Comparison of ENCODE assay signal across 27 cellular contexts in genomic region chr20:57585466-57586213, GRCh38. TPM values are rescaled to one million over a fixed set of nuclear protein-coding genes. Genes with fewer than 3 reads are reported as not detected.
"Had no signal": no experiment of that assay in that cellular context is flagged by ENCODE, and none has a peak within 500 bp of the region (broad histone marks: within the 10 kb centered on the region; RNA-seq: fewer than 3 reads in every experiment).

No MANE protein-coding gene starts in this region.

- H3K4me1 Mint-ChIP-seq: activated B cell treated with CpG ODN at 0.5 μM for 24 hours; activated CD4-positive, alpha-beta T cell treated with anti-CD3 and anti-CD28 coated beads, Interleukin-2, amount 10 ng/mL, durations not matched to agents 24 days and 14 days; activated naive CD8-positive, alpha-beta T cell treated with anti-CD3 and anti-CD28 coated beads, Interleukin-2, amount 50 U/mL, for 24 hours; T-cell had no signal

- DNase-seq: activated B cell treated with CpG ODN at 0.5 μM for 24 hours; activated CD4-positive, alpha-beta memory T cell treated with anti-CD3 and anti-CD28 coated beads for 36 hours; activated CD4-positive, alpha-beta T cell treated with anti-CD3 and anti-CD28 coated beads for 1 hour; activated CD4-positive, alpha-beta T cell treated with anti-CD3 and anti-CD28 coated beads, Interleukin-2, amount 10 ng/mL, durations not matched to agents 24 days and 14 days; activated CD8-positive, alpha-beta memory T cell treated with anti-CD3 and anti-CD28 coated beads for 24 hours; activated effector memory CD4-positive, alpha-beta T cell treated with anti-CD3 and anti-CD28 coated beads, Interleukin-2, amount 50 U/mL, for 16 hours; activated naive CD4-positive, alpha-beta T cell treated with Interleukin-2 at 50 U/mL for 16 hours; activated naive CD8-positive, alpha-beta T cell treated with anti-CD3 and anti-CD28 coated beads, Interleukin-2, amount 50 U/mL, for 24 hours; activated T-cell treated with anti-CD3 and anti-CD28 coated beads, Interleukin-2, amount 50 U/mL, for 4 hours; Kasumi-1; KBM-7; NCI-H1092 treated with DMSO at 0.1 percent for 48 hours; NCI-H1417 treated with DMSO at 0.1 percent for 48 hours; NCI-H1694 treated with DMSO at 0.1 percent for 48 hours; NCI-H2029 treated with DMSO at 0.1 percent for 48 hours; NCI-H345; NCI-H510A; NCI-H82; T-cell; T-helper 2 cell; T1000 had no signal

- H3K9me3 Mint-ChIP-seq: activated CD4-positive, alpha-beta T cell treated with anti-CD3 and anti-CD28 coated beads, Interleukin-2, amount 10 ng/mL, durations not matched to agents 24 days and 14 days; activated naive CD4-positive, alpha-beta T cell treated with anti-CD3 and anti-CD28 coated beads, Interleukin-2, amount 50 U/mL, for 72 hours; activated naive CD8-positive, alpha-beta T cell treated with anti-CD3 and anti-CD28 coated beads, Interleukin-2, amount 50 U/mL, for 24 hours; activated T-cell treated with anti-CD3 and anti-CD28 coated beads, Interleukin-2, amount 50 U/mL, for 4 hours had no signal

- H3K36me3 Mint-ChIP-seq: activated CD4-positive, alpha-beta memory T cell treated with anti-CD3 and anti-CD28 coated beads for 36 hours; activated naive CD4-positive, alpha-beta T cell treated with anti-CD3 and anti-CD28 coated beads, Interleukin-2, amount 50 U/mL, for 72 hours; brain; T-cell had no signal

- H3K27ac ChIP-seq: SK-N-MC had no signal

- H3K4me3 ChIP-seq: SK-N-MC had no signal

- H3K27ac Mint-ChIP-seq: activated B cell treated with CpG ODN at 0.5 μM for 24 hours; activated CD4-positive, alpha-beta memory T cell treated with anti-CD3 and anti-CD28 coated beads for 36 hours; activated CD4-positive, alpha-beta T cell treated with anti-CD3 and anti-CD28 coated beads, Interleukin-2, amount 10 ng/mL, durations not matched to agents 24 days and 14 days; activated naive CD4-positive, alpha-beta T cell treated with anti-CD3 and anti-CD28 coated beads, Interleukin-2, amount 50 U/mL, for 72 hours; activated naive CD8-positive, alpha-beta T cell treated with anti-CD3 and anti-CD28 coated beads, Interleukin-2, amount 50 U/mL, for 24 hours; T-cell had no signal

- H3K4me3 Mint-ChIP-seq: activated B cell treated with CpG ODN at 0.5 μM for 24 hours; activated CD4-positive, alpha-beta memory T cell treated with anti-CD3 and anti-CD28 coated beads for 36 hours; activated CD4-positive, alpha-beta T cell treated with anti-CD3 and anti-CD28 coated beads, Interleukin-2, amount 10 ng/mL, durations not matched to agents 24 days and 14 days; activated naive CD8-positive, alpha-beta T cell treated with anti-CD3 and anti-CD28 coated beads, Interleukin-2, amount 50 U/mL, for 24 hours; activated T-cell treated with anti-CD3 and anti-CD28 coated beads, Interleukin-2, amount 50 U/mL, for 4 hours; brain; T-cell had no signal

RNA-seq across cellular contexts. Expression of gene PCK1, which starts 24.7 kb away (rescaled TPM):
- total RNA-seq: activated B cell treated with CpG ODN at 0.5 μM for 24 hours; activated CD4-positive, alpha-beta memory T cell treated with anti-CD3 and anti-CD28 coated beads for 36 hours; activated CD4-positive, alpha-beta T cell treated with anti-CD3 and anti-CD28 coated beads, Interleukin-2, amount 10 ng/mL, durations not matched to agents 24 days and 14 days; activated naive CD4-positive, alpha-beta T cell treated with anti-CD3 and anti-CD28 coated beads, Interleukin-2, amount 50 U/mL, for 72 hours; astrocyte; M059J; RPMI7951 had no signal

RNA-seq across cellular contexts. Expression of gene ZBP1, which starts 34.6 kb away (rescaled TPM):
- total RNA-seq: astrocyte, RPMI7951 had no signal
